ENCODE assay signal across 23 cellular contexts in the genomic region with DNA sequence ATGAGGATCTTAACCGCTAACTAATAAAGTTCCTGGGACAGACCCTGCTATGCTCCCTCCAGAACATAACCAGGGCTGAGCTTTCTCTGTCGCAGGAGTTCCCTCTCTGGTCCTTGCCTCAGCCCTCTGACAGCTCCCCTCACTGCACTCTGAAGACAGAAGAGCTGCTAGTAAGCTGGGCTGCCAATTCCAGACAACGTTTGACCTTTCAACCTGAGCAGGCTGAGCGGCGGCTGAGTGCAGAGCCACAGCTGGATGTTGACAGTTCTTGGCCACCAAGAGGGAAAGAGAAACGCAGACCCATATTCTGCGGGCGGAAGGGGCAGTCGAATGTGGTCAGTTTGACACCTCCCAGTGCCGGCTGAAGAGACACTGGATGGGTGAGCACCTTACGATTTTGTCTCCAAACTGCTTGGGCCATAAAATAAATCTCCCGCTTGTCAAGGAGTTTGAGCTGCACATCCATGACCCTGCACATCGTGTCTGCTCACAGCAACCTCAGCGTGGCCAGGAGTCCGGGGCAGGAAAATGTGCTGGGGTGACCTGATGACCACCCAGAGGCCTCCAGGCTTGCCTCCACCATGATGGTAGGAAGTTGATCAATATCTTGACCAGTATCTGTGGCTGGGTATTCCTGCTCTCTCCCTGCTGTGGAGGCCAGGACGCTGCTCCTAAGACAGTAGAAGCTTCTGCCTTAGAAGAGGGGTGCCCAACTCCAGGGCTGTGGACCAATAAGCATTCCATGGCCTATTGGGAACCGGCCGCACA.
DNase-seq lines count a peak whose midpoint lies in the region; ATAC-seq and TF ChIP-seq lines count a peak whose summit lies in the region.
"Had no signal": no experiment of that assay in that cellular context is flagged by ENCODE, and none has a peak within 500 bp of the region (broad histone marks: within the 10 kb centered on the region; RNA-seq: fewer than 3 reads in every experiment).

No MANE protein-coding gene starts in this region.

- H3K9me3 ChIP-seq in left lung, result no peaks in the 10 kb centered on the region
- H3K9me3 ChIP-seq: MG63, SJCRH30 had no signal

- peak; percentile 33 for ATAC-seq in left lung
- ATAC-seq: CD8-positive, alpha-beta T cell; GM12878 had no signal

- H3K36me3 ChIP-seq in left lung, result no peaks in the 10 kb centered on the region
- H3K36me3 ChIP-seq: MG63, SJCRH30 had no signal

- intact Hi-C loops in left lung (cut with DNase I), result no loop called here
- intact Hi-C loops in posterior vena cava (cut with DNase I), result no loop called here

- H3K27ac ChIP-seq in left lung, result no peak overlapping the region
- H3K27ac ChIP-seq: BLaER1, PC-9, RWPE1, SJCRH30 had no signal

- no peaks in the 10 kb centered on the region for H3K4me1 ChIP-seq in left lung
- H3K4me1 ChIP-seq: SJCRH30 had no signal

- TF ChIP-seq CTCF in choroid plexus epithelial cell (conservative IDR thresholded peaks at IDR 0.05; ENCODE audit: low read depth, low read length), result no peak
- TF ChIP-seq CTCF in left lung (IDR thresholded peaks at IDR 0.05), result no peak

- H3K4me3 ChIP-seq in choroid plexus epithelial cell (ENCODE audit: low read depth, low read length), result no peak overlapping the region
- H3K4me3 ChIP-seq in left lung, result no peak overlapping the region
- H3K4me3 ChIP-seq: BLaER1, GM12878, MG63, PC-9, SJCRH30 had no signal

- peak; percentile 6 for DNase-seq in MV-4-11 (lab: John Stamatoyannopoulos, UW)
- DNase-seq in choroid plexus epithelial cell (ENCODE audit: low read depth), result peak; percentile 30
- no peak for DNase-seq in left lung
- DNase-seq in posterior vena cava (ENCODE audit: low spot score), result peak; percentile 53
- DNase-seq in ureter (ENCODE audit: low spot score), result no peak
- DNase-seq in NCI-H1417 treated with DMSO at 0.1 percent for 48 hours (lab: John Stamatoyannopoulos, UW), result no peak
- no peak for DNase-seq in stimulated activated CD8-positive, alpha-beta memory T cell treated with anti-CD3 and anti-CD28 coated beads, Interleukin-4, amount 100 ng/mL, for 48 hours
- no peak for DNase-seq in amniotic stem cell (lab: John Stamatoyannopoulos, UW)
- DNase-seq: CD8-positive, alpha-beta T cell; DMS53; EL; H9; Kasumi-1; MG63; NCI-H1092 treated with DMSO at 0.1 percent for 48 hours; NCI-H2081 treated with DMSO at 0.1 percent for 48 hours; NCI-H524; NCI-H82; PC-9; SJCRH30 had no signal

- no peaks in the 10 kb centered on the region for H3K27me3 ChIP-seq in left lung
- H3K27me3 ChIP-seq: BLaER1, MG63, SJCRH30 had no signal

Comparison
In these comparisons a context has a peak if more than half of its experiments do, and no peak if none do; other contexts are left out.
1. DNase-seq: peak in MV-4-11 (single experiment), choroid plexus epithelial cell (single experiment) and posterior vena cava (single experiment); none in left lung (0 of 2), ureter (single experiment), NCI-H1417 treated with DMSO at 0.1 percent for 48 hours (single experiment), stimulated activated CD8-positive, alpha-beta memory T cell treated with anti-CD3 and anti-CD28 coated beads, Interleukin-4, amount 100 ng/mL, for 48 hours (single experiment) and amniotic stem cell (single experiment).